In genomic region chr7:89182116-89182515, GRCh38 we compare ENCODE assay signal across 8 cellular contexts.
"Had no signal": no experiment of that assay in that cellular context is flagged by ENCODE, and none has a peak within 500 bp of the region (broad histone marks: within the 10 kb centered on the region; RNA-seq: fewer than 3 reads in every experiment).

No MANE protein-coding gene starts in this region.

- H3K4me3 ChIP-seq: GM12878 had no signal

- FAIRE-seq: G401.6, GM12878, GM12891, GM12892, GM18507, GM19239 had no signal

- ATAC-seq: GM12878 had no signal

- DNase-seq: GDM1, GF-D8 had no signal
